9 cellular contexts compared by ENCODE assay signal in genomic region chrX:85111347-85111746, GRCh38.
DNase-seq lines count a peak whose midpoint lies in the region; ATAC-seq, FAIRE-seq and TF ChIP-seq lines count a peak whose summit lies in the region.
"Had no signal": no experiment of that assay in that cellular context is flagged by ENCODE, and none has a peak within 500 bp of the region (broad histone marks: within the 10 kb centered on the region; RNA-seq: fewer than 3 reads in every experiment).

No MANE protein-coding gene starts in this region.

- H2AFZ ChIP-seq in GM23338 = no peak overlapping the region
- no peak overlapping the region for H2AFZ ChIP-seq in HepG2 (ENCODE audit: low read length)

- H3K9me3 Mint-ChIP-seq in GM23338 = no peaks in the 10 kb centered on the region; the same call in 1 of the 3 replicates
- no peaks in the 10 kb centered on the region for H3K9me3 Mint-ChIP-seq in activated naive CD8-positive, alpha-beta T cell treated with anti-CD3 and anti-CD28 coated beads, Interleukin-2, amount 50 U/mL, for 24 hours

- POLR2A ChIA-PET in BJ (lab: Charles Lee) (no interaction called here), HepG2 (lab: Yijun Ruan, JAX) (no interaction called here)

- TF ChIP-seq EP300 in HepG2 (IDR thresholded peaks at IDR 0.05; ENCODE audit: low read depth in 2 of 2, low read length in 2 of 2) (no peak), HepG2 (CRISPR knock-in tag; IDR thresholded peaks at IDR 0.05; ENCODE audit: borderline replicate concordance) (no peak)

- H3K27me3 ChIP-seq in BJ (ENCODE audit: control insufficient read depth, insufficient read depth, low read length) (no peaks in the 10 kb centered on the region), GM23338 (ENCODE audit: insufficient read depth) (no peaks in the 10 kb centered on the region), HepG2 (ENCODE audit: control insufficient read depth in 1 of 2, insufficient read depth in 2 of 2, low read length in 2 of 2) (no peaks in the 10 kb centered on the region)

- no TSS peak for BruUV-seq in HepG2 (replicated peaks; lab: Mats Ljungman, UMichigan)

- no peaks in the 10 kb centered on the region for H3K4me1 ChIP-seq in GM23338 (ENCODE audit: insufficient read depth)
- peaks cover 7% of the 10 kb centered on the region for H3K4me1 ChIP-seq in HepG2 (ENCODE audit: insufficient read depth, low read length)

- H3K4me2 ChIP-seq in GM23338 = no peak overlapping the region
- H3K4me2 ChIP-seq in HepG2 (ENCODE audit: low read depth, low read length) = no peak overlapping the region

- CTCF ChIA-PET in BJ (lab: Yijun Ruan, JAX) (interaction anchor here (0.8 to 1.6 kb wide), 6 partner anchors 10 to 432 kb away, joined by 3 to 5 read pairs (median 4); no protein-coding TSS in a partner anchor), HepG2 (lab: Yijun Ruan, JAX; ENCODE audit: low intra/inter-chr PET ratio, low total read pairs) (interaction anchor here (1.2 kb wide), 1 partner anchor 433 kb away, joined by 3 read pairs; no protein-coding TSS in a partner anchor)

- TF ChIP-seq CTCF in BJ (IDR thresholded peaks at IDR 0.05; ENCODE audit: insufficient read depth, low read depth, low read length) (peak; percentile 58), GM23338 (conservative IDR thresholded peaks at IDR 0.05; ENCODE audit: low read depth in 2 of 2) (peak in 1 of 2 experiments; percentile 70; a peak in 3 of 4 replicates), HepG2 (CRISPR knock-in tag; IDR thresholded peaks at IDR 0.05) (peak; percentile 40)

- no peaks in the 10 kb centered on the region; the same call in 2 of the 3 replicates for H3K36me3 Mint-ChIP-seq in GM23338 (ENCODE audit: low read depth)
- H3K36me3 Mint-ChIP-seq in activated naive CD8-positive, alpha-beta T cell treated with anti-CD3 and anti-CD28 coated beads, Interleukin-2, amount 50 U/mL, for 24 hours (ENCODE audit: low read depth) = no peaks in the 10 kb centered on the region

- no peaks in the 10 kb centered on the region for H3K9me2 ChIP-seq in GM23338 (ENCODE audit: insufficient read depth)

- TF ChIP-seq POLR2A in HepG2 (IDR thresholded peaks at IDR 0.05; ENCODE audit: insufficient read depth in 1 of 2, low read depth in 2 of 2, low read length in 2 of 2) = no peak

- no peaks in the 10 kb centered on the region for H3K9me3 ChIP-seq in HepG2 (ENCODE audit: low read length)

- in situ Hi-C loops in HepG2 (cut with HindIII; ENCODE audit: extremely low pct_ligation_motif_present, low pct_unique_long_range_greater_than_20kb) = loop anchor here (10.0 kb wide), 1 partner anchor 433 kb away; no protein-coding TSS in a partner anchor

- no peaks in the 10 kb centered on the region for H3K4me1 Mint-ChIP-seq in GM23338
- no peaks in the 10 kb centered on the region for H3K4me1 Mint-ChIP-seq in activated naive CD8-positive, alpha-beta T cell treated with anti-CD3 and anti-CD28 coated beads, Interleukin-2, amount 50 U/mL, for 24 hours

- H3K4me3 Mint-ChIP-seq in GM23338 = no peak overlapping the region
- H3K4me3 Mint-ChIP-seq in activated naive CD8-positive, alpha-beta T cell treated with anti-CD3 and anti-CD28 coated beads, Interleukin-2, amount 50 U/mL, for 24 hours = no peak overlapping the region
- H3K4me3 Mint-ChIP-seq: activated T-cell treated with anti-CD3 and anti-CD28 coated beads, Interleukin-2, amount 50 U/mL, for 72 hours had no signal

- no peak overlapping the region for H3K27ac Mint-ChIP-seq in GM23338
- H3K27ac Mint-ChIP-seq in activated naive CD8-positive, alpha-beta T cell treated with anti-CD3 and anti-CD28 coated beads, Interleukin-2, amount 50 U/mL, for 24 hours = no peak overlapping the region
- H3K27ac Mint-ChIP-seq: activated T-cell treated with anti-CD3 and anti-CD28 coated beads, Interleukin-2, amount 50 U/mL, for 72 hours had no signal

- WGBS in HepG2 (ENCODE audit: low lambda C conversion rate) = 1% methylated on average over 2 of the region's 2 CpGs

- peak; percentile 49 for FAIRE-seq in HepG2 (lab: Jason Lieb, UNC)

- no peaks in the 10 kb centered on the region for H3K79me2 ChIP-seq in GM23338 (replicated peaks; ENCODE audit: insufficient read depth)
- H3K79me2 ChIP-seq in HepG2 (ENCODE audit: insufficient read depth, low read length) = no peaks in the 10 kb centered on the region

- no peak overlapping the region for H3K9ac ChIP-seq in HepG2 (ENCODE audit: insufficient read depth, low read depth, low read length)

- no peak overlapping the region for H3K4me3 ChIP-seq in BJ (ENCODE audit: low read depth, low read length)
- no peak overlapping the region for H3K4me3 ChIP-seq in GM23338
- no peak overlapping the region for H3K4me3 ChIP-seq in HepG2 (replicated peaks in 1 of 3; ENCODE audit: insufficient read depth in 1 of 3, low read depth in 2 of 3, low read length in 3 of 3)

- ATAC-seq in GM23338 (no peak), HepG2 (no peak), HG03135 (IDR thresholded peaks at IDR 0.05; ENCODE audit: unreplicated experiment) (no peak), HG02938 (IDR thresholded peaks at IDR 0.05; ENCODE audit: unreplicated experiment) (no peak)
- ATAC-seq in activated naive CD8-positive, alpha-beta T cell treated with anti-CD3 and anti-CD28 coated beads, Interleukin-2, amount 50 U/mL, for 24 hours = no peak
- ATAC-seq: activated T-cell treated with anti-CD3 and anti-CD28 coated beads, Interleukin-2, amount 50 U/mL, for 72 hours had no signal

- DNase-seq in BJ (ENCODE audit: low read depth) = no peak
- DNase-seq in GM23338 (ENCODE audit: low spot score) = peak; percentile 8
- DNase-seq in activated naive CD8-positive, alpha-beta T cell treated with anti-CD3 and anti-CD28 coated beads, Interleukin-2, amount 50 U/mL, for 24 hours = peak; percentile 1
- no peak for DNase-seq in HepG2 (ENCODE audit: low spot score)
- no peak for DNase-seq in GOT3 (lab: John Stamatoyannopoulos, UW)
- DNase-seq in 8988T = no peak

- H3K27me3 Mint-ChIP-seq in GM23338 (ENCODE audit: insufficient read depth, low read depth, poor library complexity) = peaks cover 3% of the 10 kb centered on the region
- no peaks in the 10 kb centered on the region for H3K27me3 Mint-ChIP-seq in activated naive CD8-positive, alpha-beta T cell treated with anti-CD3 and anti-CD28 coated beads, Interleukin-2, amount 50 U/mL, for 24 hours

- H4K20me1 ChIP-seq in GM23338 (replicated peaks; ENCODE audit: insufficient read depth) (no peaks in the 10 kb centered on the region), HepG2 (ENCODE audit: insufficient read depth, low read length) (no peaks in the 10 kb centered on the region)

- H3K36me3 ChIP-seq in BJ (ENCODE audit: control insufficient read depth, insufficient read depth, low read length) (no peaks in the 10 kb centered on the region), GM23338 (ENCODE audit: insufficient read depth) (no peaks in the 10 kb centered on the region), HepG2 (replicated peaks in 1 of 2; ENCODE audit: control insufficient read depth in 1 of 2, insufficient read depth in 2 of 2, low read length in 2 of 2) (no peaks in the 10 kb centered on the region)

- intact Hi-C loops in HepG2 (cut with micrococcal nuclease; ENCODE audit: unreplicated experiment) = no loop called here

- H3F3A ChIP-seq in GM23338 (replicated peaks; ENCODE audit: low read depth) = no peaks in the 10 kb centered on the region

- H3K27ac ChIP-seq in GM23338 (ENCODE audit: low read depth) = no peak overlapping the region
- no peak overlapping the region for H3K27ac ChIP-seq in HepG2 (ENCODE audit: extremely low read length, insufficient read depth, low read length)

- TF ChIP-seq RAD21 in HepG2 (CRISPR knock-in tag; IDR thresholded peaks at IDR 0.05) = no peak

TF ChIP-seq in GM23338, 12 proteins besides CTCF, POLR2A, EP300 and RAD21 (continues in another document):
- no peak for TF ChIP-seq JUNB (IDR thresholded peaks at IDR 0.05; ENCODE audit: unreplicated experiment)
- no peak for TF ChIP-seq EZH2 (IDR thresholded peaks at IDR 0.05; ENCODE audit: low read depth, unreplicated experiment)
- TF ChIP-seq NANOG (IDR thresholded peaks at IDR 0.05; ENCODE audit: borderline replicate concordance) = no peak
- TF ChIP-seq CREB1 (CRISPR knock-in tag; IDR thresholded peaks at IDR 0.05; ENCODE audit: low read depth) = no peak
- no peak for TF ChIP-seq ETS1 (IDR thresholded peaks at IDR 0.05)
- no peak for TF ChIP-seq ZNF114 (CRISPR knock-in tag; IDR thresholded peaks at IDR 0.05)
- no peak for TF ChIP-seq STAT1 (IDR thresholded peaks at IDR 0.05; ENCODE audit: unreplicated experiment)

TF ChIP-seq in HepG2, 621 proteins besides CTCF, POLR2A, EP300 and RAD21:
- TF ChIP-seq FIP1L1 (IDR thresholded peaks at IDR 0.05; ENCODE audit: borderline replicate concordance, insufficient read depth, low read depth, low read length) = no peak
- TF ChIP-seq SMC3 (IDR thresholded peaks at IDR 0.05; ENCODE audit: low read length) = peak; percentile 15; the same call in 1 of the 2 replicates
- no peak for TF ChIP-seq FLYWCH1 (CRISPR knock-in tag; IDR thresholded peaks at IDR 0.05)
- no peak for TF ChIP-seq ZSCAN9 (CRISPR knock-in tag; IDR thresholded peaks at IDR 0.05; ENCODE audit: borderline replicate concordance)
- no peak for TF ChIP-seq SNAPC2 (CRISPR knock-in tag; IDR thresholded peaks at IDR 0.05)
- no peak for TF ChIP-seq ZNF329 (CRISPR knock-in tag; IDR thresholded peaks at IDR 0.05; ENCODE audit: low read depth)
- TF ChIP-seq SP140L (CRISPR knock-in tag; IDR thresholded peaks at IDR 0.05; ENCODE audit: borderline replicate concordance) = no peak
- no peak for TF ChIP-seq ZFP41 (CRISPR knock-in tag; IDR thresholded peaks at IDR 0.05; ENCODE audit: borderline replicate concordance)
- peak; percentile 33; the same call in 1 of the 2 replicates for TF ChIP-seq STAG1 (CRISPR knock-in tag; IDR thresholded peaks at IDR 0.05)
- TF ChIP-seq ZNF784 (CRISPR knock-in tag; IDR thresholded peaks at IDR 0.05; ENCODE audit: borderline replicate concordance) = no peak
TF ChIP-seq in HepG2: peak in this region for 2.

Comparison
In these comparisons a context has a peak if more than half of its experiments do, and no peak if none do; other contexts are left out.
1. DNase-seq: peak in GM23338 (single experiment) and activated naive CD8-positive, alpha-beta T cell treated with anti-CD3 and anti-CD28 coated beads, Interleukin-2, amount 50 U/mL, for 24 hours (single experiment); none in BJ (single experiment), HepG2 (single experiment), GOT3 (single experiment) and 8988T (single experiment).